In genomic region chr14:62632771-62633170, GRCh38 we compare ENCODE assay signal across 36 cellular contexts.
"Had no signal": no experiment of that assay in that cellular context is flagged by ENCODE, and none has a peak within 500 bp of the region (broad histone marks: within the 10 kb centered on the region; RNA-seq: fewer than 3 reads in every experiment).

No MANE protein-coding gene starts in this region.

- H3K27me3 ChIP-seq: MG63 had no signal

- H3K9me3 ChIP-seq: MG63 had no signal

- DNase-seq: Karpas-422, Kasumi-1, MG63, MM.1S, MV-4-11, NCI-H1048, NCI-H1092, NCI-H1092 treated with DMSO at 0.1 percent for 48 hours, NCI-H1105, NCI-H1105 treated with DMSO at 0.1 percent for 48 hours, NCI-H1417, NCI-H1417 treated with DMSO at 0.1 percent for 48 hours, NCI-H1436, NCI-H1436 treated with DMSO at 0.1 percent for 48 hours, NCI-H146, NCI-H1694, NCI-H1694 treated with DMSO at 0.1 percent for 48 hours, NCI-H187, NCI-H187 treated with DMSO at 0.1 percent for 48 hours, NCI-H1930, NCI-H2029, NCI-H2029 treated with DMSO at 0.1 percent for 48 hours, NCI-H2081, NCI-H2081 treated with DMSO at 0.1 percent for 48 hours, NCI-H2107, NCI-H2171, NCI-H2171 treated with DMSO at 0.1 percent for 48 hours, NCI-H2227 treated with DMSO at 0.1 percent for 48 hours, NCI-H226, NCI-H345, NCI-H446, NCI-H446 treated with DMSO at 0.1 percent for 48 hours, NCI-H510A, NCI-H510A treated with DMSO at 0.1 percent for 48 hours, NCI-H524, NCI-H524 treated with DMSO at 0.1 percent for 48 hours had no signal

- H3K36me3 ChIP-seq: MG63 had no signal

- H3K4me3 ChIP-seq: MG63 had no signal
